Comparison of ENCODE assay signal across 8 cellular contexts in the genomic region with DNA sequence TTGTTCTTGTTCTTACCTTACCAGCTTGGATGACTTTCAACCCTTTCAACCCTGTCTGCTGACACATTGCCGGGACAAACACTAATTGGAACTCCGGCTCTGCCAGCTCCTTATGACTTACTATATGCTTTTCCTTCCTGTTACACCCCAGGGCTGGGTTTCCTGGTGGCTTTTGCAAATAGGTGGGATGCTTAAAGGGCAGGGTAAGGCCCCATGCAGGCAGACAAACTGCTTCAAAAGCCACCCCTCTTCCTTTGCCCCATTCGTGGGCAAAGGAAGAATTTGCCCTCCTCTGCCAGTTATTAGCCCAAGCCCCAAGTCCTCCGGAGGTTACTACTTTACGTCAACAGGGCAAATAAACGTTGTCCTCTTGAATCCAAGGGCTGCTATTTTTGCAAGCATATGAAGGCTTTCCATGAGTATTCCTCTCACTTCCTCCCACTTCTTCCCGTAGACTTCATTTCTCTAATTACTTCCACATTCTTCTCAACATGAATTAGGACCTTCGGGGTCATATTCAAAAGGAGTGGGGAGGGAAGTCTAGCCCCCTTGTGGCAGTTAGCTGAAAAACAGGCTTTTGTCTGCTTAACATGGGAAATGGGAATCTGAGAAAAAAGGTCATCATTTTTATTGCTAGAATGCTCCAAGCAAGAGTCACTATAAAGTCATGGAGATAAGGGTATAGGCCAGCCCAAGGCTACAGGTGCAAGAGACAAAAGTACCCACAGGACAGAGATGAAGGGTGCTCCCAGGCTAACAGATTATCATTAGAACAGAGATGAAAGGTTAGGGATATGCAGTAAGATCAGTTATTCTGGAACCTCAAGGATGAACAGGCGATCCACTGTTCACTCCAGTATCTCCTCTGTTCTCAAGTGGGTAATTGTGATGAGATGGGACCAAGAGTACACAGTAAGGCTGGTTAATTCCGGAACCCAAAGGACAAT. TPM values are rescaled to one million over a fixed set of nuclear protein-coding genes. Genes with fewer than 3 reads are reported as not detected.
DNase-seq lines count a peak whose midpoint lies in the region; ATAC-seq and TF ChIP-seq lines count a peak whose summit lies in the region.

No MANE protein-coding gene starts in this region.

- peak; percentile 44 to 66 (median 50) for TF ChIP-seq CTCF in ascending aorta (IDR thresholded peaks at IDR 0.05)
- peak; percentile 63 to 70 for TF ChIP-seq CTCF in tibial artery (IDR thresholded peaks at IDR 0.05)

- no peak overlapping the region for H3K4me3 ChIP-seq in ascending aorta
- no peak overlapping the region for H3K4me3 ChIP-seq in tibial artery
- no peak overlapping the region for H3K4me3 ChIP-seq in effector memory CD4-positive, alpha-beta T cell (ENCODE audit: insufficient read depth, low read depth, low read length, poor library complexity, severe bottlenecking)

- H3K36me3 ChIP-seq in ascending aorta (no peaks in the 10 kb centered on the region), tibial artery (no peaks in the 10 kb centered on the region)
- no peaks in the 10 kb centered on the region for H3K36me3 ChIP-seq in effector memory CD4-positive, alpha-beta T cell (ENCODE audit: control insufficient read depth, insufficient read depth, low read length)

- ATAC-seq in GM19324 (IDR thresholded peaks at IDR 0.05; ENCODE audit: low FRiP score, unreplicated experiment): no peak

- DNase-seq in stimulated activated CD4-positive, alpha-beta T cell treated with anti-CD3 and anti-CD28 coated beads, Interleukin-1b, Interleukin-23, amount 100 ng/mL, for 48 hours: peak; percentile 6
- DNase-seq in stimulated activated CD4-positive, alpha-beta T cell treated with anti-CD3 and anti-CD28 coated beads, Interleukin-4, amount 100 ng/mL, for 24 hours: no peak
- DNase-seq in NCI-H1105 (lab: John Stamatoyannopoulos, UW) (peak; percentile 22), ascending aorta (ENCODE audit: low spot score in 2 of 2) (peak in 1 of 2 donors; percentile 75), iPS-NIHi11 (ENCODE audit: low spot score) (peak; percentile 39), tibial artery (peak in 1 of 2 donors; percentile 56)
- no peak for DNase-seq in effector memory CD4-positive, alpha-beta T cell

- H3K9me3 ChIP-seq in ascending aorta (no peaks in the 10 kb centered on the region), tibial artery (no peaks in the 10 kb centered on the region)
- H3K9me3 ChIP-seq in effector memory CD4-positive, alpha-beta T cell (ENCODE audit: control insufficient read depth, low read length): no peaks in the 10 kb centered on the region

- intact Hi-C loops in ascending aorta (cut with DNase I): loop anchor here (2.0 to 5.0 kb wide), 3 partner anchors 56 to 160 kb away; partner anchors contain the start of genes FSTL1 and LRRC58
- intact Hi-C loops in tibial artery (cut with DNase I; ENCODE audit: low total_unique reads): no loop called here

- H3K27ac ChIP-seq in ascending aorta (peak overlapping the region; percentile 25 to 39), tibial artery (peak overlapping the region; percentile 24 to 45)
- no peak overlapping the region for H3K27ac ChIP-seq in effector memory CD4-positive, alpha-beta T cell (ENCODE audit: insufficient read depth, low read length, poor library complexity, severe bottlenecking)

- H3K27me3 ChIP-seq in ascending aorta: no peaks in the 10 kb centered on the region
- no peaks in the 10 kb centered on the region for H3K27me3 ChIP-seq in tibial artery
- no peaks in the 10 kb centered on the region for H3K27me3 ChIP-seq in effector memory CD4-positive, alpha-beta T cell (replicated peaks; ENCODE audit: control insufficient read depth, insufficient read depth, low read length, poor library complexity, severe bottlenecking)

- H3K4me1 ChIP-seq in ascending aorta: peaks cover 5 to 14% of the 10 kb centered on the region in 2 donors
- H3K4me1 ChIP-seq in tibial artery: peaks cover 0 to 21% (median 10%) of the 10 kb centered on the region in 4 donors
- H3K4me1 ChIP-seq in effector memory CD4-positive, alpha-beta T cell (ENCODE audit: control insufficient read depth, insufficient read depth, low read length, poor library complexity, severe bottlenecking): no peaks in the 10 kb centered on the region

RNA-seq across cellular contexts. Expression of gene FSTL1, which starts 56.3 kb away (rescaled TPM):
- 790 TPM for total RNA-seq in ascending aorta

Comparison
In these comparisons a context has a peak if more than half of its experiments do, and no peak if none do; other contexts are left out.
1. DNase-seq: peak in stimulated activated CD4-positive, alpha-beta T cell treated with anti-CD3 and anti-CD28 coated beads, Interleukin-1b, Interleukin-23, amount 100 ng/mL, for 48 hours (single experiment), NCI-H1105 (single experiment) and iPS-NIHi11 (single experiment); none in stimulated activated CD4-positive, alpha-beta T cell treated with anti-CD3 and anti-CD28 coated beads, Interleukin-4, amount 100 ng/mL, for 24 hours (single experiment) and effector memory CD4-positive, alpha-beta T cell (0 of 3).